Comparison of ENCODE assay signal across 17 cellular contexts in genomic region chr12:1681493-1681807, GRCh38. TPM values are rescaled to one million over a fixed set of nuclear protein-coding genes. Genes with fewer than 3 reads are reported as not detected.
"Had no signal": no experiment of that assay in that cellular context is flagged by ENCODE, and none has a peak within 500 bp of the region (broad histone marks: within the 10 kb centered on the region; RNA-seq: fewer than 3 reads in every experiment).

No MANE protein-coding gene starts in this region.

- FAIRE-seq: islet of Langerhans had no signal

- H3K9me3 Mint-ChIP-seq: activated CD4-positive, alpha-beta memory T cell treated with anti-CD3 and anti-CD28 coated beads, Interleukin-2, amount 10 ng/mL, durations not matched to agents 7 days and 5 days; dendritic cell treated with granulocyte-macrophage colony-stimulating factor and Interleukin-4, amounts not matched to agents 40 ng/mL and 50 ng/mL, for 4 days; effector memory CD8-positive, alpha-beta T cell; naive thymus-derived CD4-positive, alpha-beta T cell; T-cell; type B pancreatic cell had no signal

- H3K4me1 Mint-ChIP-seq: activated CD4-positive, alpha-beta memory T cell treated with anti-CD3 and anti-CD28 coated beads, Interleukin-2, amount 10 ng/mL, durations not matched to agents 7 days and 5 days; activated CD4-positive, alpha-beta T cell treated with anti-CD3 and anti-CD28 coated beads for 36 hours; mesothelial cell of epicardium; naive thymus-derived CD4-positive, alpha-beta T cell; T-cell had no signal

- DNase-seq: activated CD4-positive, alpha-beta memory T cell treated with anti-CD3 and anti-CD28 coated beads, Interleukin-2, amount 10 ng/mL, durations not matched to agents 7 days and 5 days; activated CD4-positive, alpha-beta T cell treated with anti-CD3 and anti-CD28 coated beads for 36 hours; activated naive CD4-positive, alpha-beta T cell; central memory CD4-positive, alpha-beta T cell; effector memory CD8-positive, alpha-beta T cell; erythroblast; glutamatergic neuron; naive thymus-derived CD4-positive, alpha-beta T cell; posterior cingulate gyrus; T-cell; T1000; WERI-Rb-1 had no signal

- H3K36me3 ChIP-seq: neutrophil, WERI-Rb-1 had no signal

- H3K27me3 Mint-ChIP-seq: dendritic cell treated with granulocyte-macrophage colony-stimulating factor and Interleukin-4, amounts not matched to agents 40 ng/mL and 50 ng/mL, for 4 days; effector memory CD8-positive, alpha-beta T cell; T-cell had no signal

- H3K4me3 Mint-ChIP-seq: activated CD4-positive, alpha-beta memory T cell treated with anti-CD3 and anti-CD28 coated beads, Interleukin-2, amount 10 ng/mL, durations not matched to agents 7 days and 5 days; activated CD4-positive, alpha-beta T cell treated with anti-CD3 and anti-CD28 coated beads for 36 hours; dendritic cell treated with granulocyte-macrophage colony-stimulating factor and Interleukin-4, amounts not matched to agents 40 ng/mL and 50 ng/mL, for 4 days; effector memory CD8-positive, alpha-beta T cell; mesothelial cell of epicardium; naive thymus-derived CD4-positive, alpha-beta T cell; T-cell; type B pancreatic cell had no signal

- H3K27ac Mint-ChIP-seq: activated CD4-positive, alpha-beta memory T cell treated with anti-CD3 and anti-CD28 coated beads, Interleukin-2, amount 10 ng/mL, durations not matched to agents 7 days and 5 days; activated CD4-positive, alpha-beta T cell treated with anti-CD3 and anti-CD28 coated beads for 36 hours; dendritic cell treated with granulocyte-macrophage colony-stimulating factor and Interleukin-4, amounts not matched to agents 40 ng/mL and 50 ng/mL, for 4 days; effector memory CD8-positive, alpha-beta T cell; mesothelial cell of epicardium; naive thymus-derived CD4-positive, alpha-beta T cell; T-cell; type B pancreatic cell had no signal

- H3K9me3 ChIP-seq: neutrophil had no signal

- H3K27me3 ChIP-seq: neutrophil had no signal

- H3K27ac ChIP-seq: neutrophil, WERI-Rb-1 had no signal

- H3K36me3 Mint-ChIP-seq: mesothelial cell of epicardium; naive thymus-derived CD4-positive, alpha-beta T cell; T-cell; type B pancreatic cell had no signal

- ATAC-seq: activated CD4-positive, alpha-beta T cell treated with anti-CD3 and anti-CD28 coated beads for 36 hours; effector memory CD8-positive, alpha-beta T cell; naive thymus-derived CD4-positive, alpha-beta T cell; T-cell had no signal

RNA-seq across cellular contexts. Expression of gene WNT5B, which starts 52.4 kb away (rescaled TPM):
- total RNA-seq: activated CD4-positive, alpha-beta T cell treated with anti-CD3 and anti-CD28 coated beads for 36 hours had no signal
- polyA plus RNA-seq: naive thymus-derived CD4-positive, alpha-beta T cell had no signal
